8 cellular contexts compared by ENCODE assay signal in the genomic region with DNA sequence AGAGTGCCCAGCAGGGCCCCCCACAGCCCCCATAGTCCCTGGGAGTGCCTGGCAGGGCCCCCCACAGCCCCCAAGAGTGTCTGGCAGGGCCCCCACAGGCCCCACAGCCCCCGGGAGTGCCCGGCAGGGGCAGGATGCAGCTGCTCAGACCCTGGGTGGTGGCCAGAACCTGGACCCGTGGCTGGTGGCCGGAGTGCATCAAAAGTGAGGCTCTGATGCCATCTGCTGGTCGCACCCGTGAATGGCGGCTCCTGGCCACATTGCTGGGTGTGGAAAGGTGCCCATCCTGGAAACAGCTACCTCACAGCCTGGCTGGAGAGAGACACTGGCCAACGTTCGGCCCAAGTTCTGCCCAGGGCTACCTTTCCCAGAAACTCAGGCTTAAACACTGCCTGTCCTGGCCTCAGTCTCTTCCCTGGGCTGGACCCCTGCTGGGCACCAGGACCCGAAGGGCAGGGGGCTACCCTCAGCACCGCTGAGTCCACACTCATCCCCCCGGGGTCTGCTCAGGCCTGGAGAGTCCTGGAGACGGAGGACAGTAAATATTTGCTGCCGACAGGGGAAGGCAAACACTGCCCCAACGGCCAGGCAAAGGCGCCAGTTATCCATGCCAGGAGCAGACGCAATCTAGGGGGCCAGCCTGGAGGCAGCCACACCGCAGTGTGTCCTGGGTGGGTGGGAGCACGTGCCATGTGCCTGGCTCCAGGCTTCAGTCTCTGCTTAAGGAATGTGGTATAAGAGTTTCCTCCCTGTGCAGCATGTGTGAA.
A peak's percentile ranks its signal among the peaks of the same experiment; 100 is the strongest.
DNase-seq lines count a peak whose midpoint lies in the region; ATAC-seq lines count a peak whose summit lies in the region.

No MANE protein-coding gene starts in this region.

- ATAC-seq in GM21360 (IDR thresholded peaks at IDR 0.05; ENCODE audit: unreplicated experiment): no peak

- DNase-seq in DMS 273 (lab: John Stamatoyannopoulos, UW; ENCODE audit: unreplicated experiment) (peak; percentile 66), DMS 273 treated with DMSO at 0.1 percent for 48 hours (lab: John Stamatoyannopoulos, UW) (no peak), NCI-H1092 treated with DMSO at 0.1 percent for 48 hours (lab: John Stamatoyannopoulos, UW) (peak; percentile 39), ecto neural progenitor cell (ENCODE audit: low spot score) (peak; percentile 90), medulla oblongata (ENCODE audit: extremely low spot score) (peak; percentile 56)
- DNase-seq in activated CD4-positive, alpha-beta T cell treated with anti-CD3 and anti-CD28 coated beads, Interleukin-2, amount 50 U/mL, for 48 hours: peak; percentile 74 to 75
- peak; percentile 22 for DNase-seq in stimulated activated naive CD4-positive, alpha-beta T cell treated with Interleukin-2 at 50 U/mL for 16 hours (lab: John Stamatoyannopoulos, UW)
